ENCODE assay signal across 9 cellular contexts in genomic region chr7:27156508-27156898, GRCh38. TPM values are rescaled to one million over a fixed set of nuclear protein-coding genes. Genes with fewer than 3 reads are reported as not detected.
A peak's percentile ranks its signal among the peaks of the same experiment; 100 is the strongest.
DNase-seq lines count a peak whose midpoint lies in the region; ATAC-seq and TF ChIP-seq lines count a peak whose summit lies in the region.
"Had no signal": no experiment of that assay in that cellular context is flagged by ENCODE, and none has a peak within 500 bp of the region (broad histone marks: within the 10 kb centered on the region; RNA-seq: fewer than 3 reads in every experiment).

Gene HOXA7 (minus strand): TSS chr7:27156675. CDS start chr7:27156545, 130 bp downstream.

- DNase-seq in SK-N-SH = peak; percentile 56
- DNase-seq in NCI-H2227 (lab: John Stamatoyannopoulos, UW; ENCODE audit: unreplicated experiment) = peak; percentile 78
- peak; percentile 90 for DNase-seq in dermis blood vessel endothelial cell
- peak; percentile 59 for DNase-seq in natural killer cell treated with Interleukin-12 subunit alpha and Interleukin-12 subunit beta and Interleukin-15 and Interleukin-18, amount 100 ng/mL, for 72 hours (ENCODE audit: low spot score)
- no peak for DNase-seq in DMS79 (lab: John Stamatoyannopoulos, UW)
- no peak for DNase-seq in activated CD4-positive, CD25-positive, alpha-beta regulatory T cell (lab: John Stamatoyannopoulos, UW)

- H3K4me1 Mint-ChIP-seq in natural killer cell treated with Interleukin-12 subunit alpha and Interleukin-12 subunit beta and Interleukin-15 and Interleukin-18, amount 100 ng/mL, for 72 hours (ENCODE audit: low read depth in 2 of 2) = peaks cover 43 to 53% of the 10 kb centered on the region in 2 donors

- H3K79me2 ChIP-seq in SK-N-SH (ENCODE audit: insufficient read depth) = no peaks in the 10 kb centered on the region

- H3K9me2 ChIP-seq in SK-N-SH = no peaks in the 10 kb centered on the region

- WGBS in SK-N-SH (ENCODE audit: low lambda C conversion rate) = 9% methylated on average over 27 of the region's 33 CpGs

- H3K9me3 Mint-ChIP-seq in natural killer cell treated with Interleukin-12 subunit alpha and Interleukin-12 subunit beta and Interleukin-15 and Interleukin-18, amount 100 ng/mL, for 72 hours = no peaks in the 10 kb centered on the region
- H3K9me3 Mint-ChIP-seq: activated naive CD4-positive, alpha-beta T cell treated with anti-CD3 and anti-CD28 coated beads, Interleukin-2, amount 50 U/mL, for 72 hours had no signal

- POLR2A ChIA-PET in SK-N-SH (lab: Yijun Ruan, JAX) = no interaction called here

- CTCF ChIA-PET in SK-N-SH (lab: Yijun Ruan, JAX) = interaction anchor here (0.7 to 11.7 kb wide), 9 partner anchors 9 to 1263 kb away, joined by 3 to 270 read pairs (median 6); partner anchors contain the start of genes HOXA3, HOXA5 and HOXA6

- H3K4me1 ChIP-seq in SK-N-SH (ENCODE audit: control insufficient read depth in 1 of 2, insufficient read depth in 2 of 2, low read depth in 1 of 2, low read length in 1 of 2) = peaks cover 0 to 8% of the 10 kb centered on the region in 2 experiments; a peak in 1 of 4 replicates

- H3K36me3 ChIP-seq in SK-N-SH (replicated peaks in 1 of 2; ENCODE audit: control insufficient read depth in 1 of 2, insufficient read depth in 2 of 2, low read length in 1 of 2) = no peaks in the 10 kb centered on the region

- no peaks in the 10 kb centered on the region for H3K36me3 Mint-ChIP-seq in natural killer cell treated with Interleukin-12 subunit alpha and Interleukin-12 subunit beta and Interleukin-15 and Interleukin-18, amount 100 ng/mL, for 72 hours

- H3K9ac ChIP-seq in SK-N-SH = no peak within 1 kb of the TSS

- peaks cover 93% of the 10 kb centered on the region for H3K27me3 ChIP-seq in SK-N-SH (ENCODE audit: insufficient read depth)

- H3K4me3 Mint-ChIP-seq in natural killer cell treated with Interleukin-12 subunit alpha and Interleukin-12 subunit beta and Interleukin-15 and Interleukin-18, amount 100 ng/mL, for 72 hours = peak within 1 kb of the TSS; percentile 56

- H2AFZ ChIP-seq in SK-N-SH (ENCODE audit: low read depth) = no peak within 1 kb of the TSS

- TF ChIP-seq CTCF in SK-N-SH (IDR thresholded peaks at IDR 0.05) = no peak

- peaks cover 6% of the 10 kb centered on the region; the same call in 1 of the 2 replicates for H4K20me1 ChIP-seq in SK-N-SH (ENCODE audit: insufficient read depth)

- peaks cover 61 to 70% of the 10 kb centered on the region in 2 donors for H3K27me3 Mint-ChIP-seq in natural killer cell treated with Interleukin-12 subunit alpha and Interleukin-12 subunit beta and Interleukin-15 and Interleukin-18, amount 100 ng/mL, for 72 hours

- peak within 1 kb of the TSS; percentile 0 to 67 for H3K27ac Mint-ChIP-seq in natural killer cell treated with Interleukin-12 subunit alpha and Interleukin-12 subunit beta and Interleukin-15 and Interleukin-18, amount 100 ng/mL, for 72 hours

- peak within 1 kb of the TSS; percentile 32; the same call in 1 of the 2 replicates for H3K4me2 ChIP-seq in SK-N-SH

- ATAC-seq in SK-N-SH treated with all-trans-retinoic acid at 6 μM for 48 hours (no peak), HG03460 (IDR thresholded peaks at IDR 0.05; ENCODE audit: unreplicated experiment) (no peak)
- no peak for ATAC-seq in natural killer cell treated with Interleukin-12 subunit alpha and Interleukin-12 subunit beta and Interleukin-15 and Interleukin-18, amount 100 ng/mL, for 72 hours
- ATAC-seq: activated naive CD4-positive, alpha-beta T cell treated with anti-CD3 and anti-CD28 coated beads, Interleukin-2, amount 50 U/mL, for 72 hours had no signal

- TF ChIP-seq RAD21 in SK-N-SH (IDR thresholded peaks at IDR 0.05; ENCODE audit: low read length) = no peak

- no peak within 1 kb of the TSS for H3K4me3 ChIP-seq in SK-N-SH (ENCODE audit: low read depth in 2 of 2, low read length in 1 of 2)

- TF ChIP-seq EP300 in SK-N-SH (IDR thresholded peaks at IDR 0.05; ENCODE audit: borderline replicate concordance in 1 of 2, low read depth in 1 of 2, low read length in 1 of 2) = no peak

- no peaks in the 10 kb centered on the region for H3K9me3 ChIP-seq in SK-N-SH

- no peaks in the 10 kb centered on the region for H3F3A ChIP-seq in SK-N-SH (replicated peaks; ENCODE audit: insufficient read depth)

- H3K27ac ChIP-seq in SK-N-SH (ENCODE audit: low read depth in 2 of 2, low read length in 1 of 2) = no peak within 1 kb of the TSS

TF ChIP-seq in SK-N-SH, 30 proteins besides CTCF, POLR2A, EP300 and RAD21:
- TF ChIP-seq, protein P1, sequence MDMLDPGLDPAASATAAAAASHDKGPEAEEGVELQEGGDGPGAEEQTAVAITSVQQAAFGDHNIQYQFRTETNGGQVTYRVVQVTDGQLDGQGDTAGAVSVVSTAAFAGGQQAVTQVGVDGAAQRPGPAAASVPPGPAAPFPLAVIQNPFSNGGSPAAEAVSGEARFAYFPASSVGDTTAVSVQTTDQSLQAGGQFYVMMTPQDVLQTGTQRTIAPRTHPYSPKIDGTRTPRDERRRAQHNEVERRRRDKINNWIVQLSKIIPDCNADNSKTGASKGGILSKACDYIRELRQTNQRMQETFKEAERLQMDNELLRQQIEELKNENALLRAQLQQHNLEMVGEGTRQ (IDR thresholded peaks at IDR 0.05; ENCODE audit: borderline replicate concordance, low read depth, low read length) = no peak
- TF ChIP-seq TEAD4 (IDR thresholded peaks at IDR 0.05; ENCODE audit: borderline replicate concordance, insufficient read depth) = no peak
- TF ChIP-seq SMC3 (IDR thresholded peaks at IDR 0.05; ENCODE audit: low read depth, low read length) = no peak
- peak; percentile 95 for TF ChIP-seq EZH2phosphoT487 (IDR thresholded peaks at IDR 0.05; ENCODE audit: borderline replicate concordance, low read depth)
- TF ChIP-seq CHD2 (IDR thresholded peaks at IDR 0.05; ENCODE audit: low read length, partially characterized antibody) = no peak
- no peak for TF ChIP-seq TAF1 (IDR thresholded peaks at IDR 0.05; ENCODE audit: borderline replicate concordance, low read depth, low read length)
- TF ChIP-seq USF1 (IDR thresholded peaks at IDR 0.05; ENCODE audit: borderline replicate concordance, low read depth) = peak; percentile 53; the same call in 1 of the 2 replicates
- no peak for TF ChIP-seq RXRA (IDR thresholded peaks at IDR 0.05; ENCODE audit: borderline replicate concordance, low read depth)
TF ChIP-seq in SK-N-SH: peak in this region for 2.

TF ChIP-seq in SK-N-SH treated with all-trans-retinoic acid at 6 μM for 48 hours, 23 proteins besides CTCF, POLR2A, EP300 and RAD21:
- TF ChIP-seq, protein P2, sequence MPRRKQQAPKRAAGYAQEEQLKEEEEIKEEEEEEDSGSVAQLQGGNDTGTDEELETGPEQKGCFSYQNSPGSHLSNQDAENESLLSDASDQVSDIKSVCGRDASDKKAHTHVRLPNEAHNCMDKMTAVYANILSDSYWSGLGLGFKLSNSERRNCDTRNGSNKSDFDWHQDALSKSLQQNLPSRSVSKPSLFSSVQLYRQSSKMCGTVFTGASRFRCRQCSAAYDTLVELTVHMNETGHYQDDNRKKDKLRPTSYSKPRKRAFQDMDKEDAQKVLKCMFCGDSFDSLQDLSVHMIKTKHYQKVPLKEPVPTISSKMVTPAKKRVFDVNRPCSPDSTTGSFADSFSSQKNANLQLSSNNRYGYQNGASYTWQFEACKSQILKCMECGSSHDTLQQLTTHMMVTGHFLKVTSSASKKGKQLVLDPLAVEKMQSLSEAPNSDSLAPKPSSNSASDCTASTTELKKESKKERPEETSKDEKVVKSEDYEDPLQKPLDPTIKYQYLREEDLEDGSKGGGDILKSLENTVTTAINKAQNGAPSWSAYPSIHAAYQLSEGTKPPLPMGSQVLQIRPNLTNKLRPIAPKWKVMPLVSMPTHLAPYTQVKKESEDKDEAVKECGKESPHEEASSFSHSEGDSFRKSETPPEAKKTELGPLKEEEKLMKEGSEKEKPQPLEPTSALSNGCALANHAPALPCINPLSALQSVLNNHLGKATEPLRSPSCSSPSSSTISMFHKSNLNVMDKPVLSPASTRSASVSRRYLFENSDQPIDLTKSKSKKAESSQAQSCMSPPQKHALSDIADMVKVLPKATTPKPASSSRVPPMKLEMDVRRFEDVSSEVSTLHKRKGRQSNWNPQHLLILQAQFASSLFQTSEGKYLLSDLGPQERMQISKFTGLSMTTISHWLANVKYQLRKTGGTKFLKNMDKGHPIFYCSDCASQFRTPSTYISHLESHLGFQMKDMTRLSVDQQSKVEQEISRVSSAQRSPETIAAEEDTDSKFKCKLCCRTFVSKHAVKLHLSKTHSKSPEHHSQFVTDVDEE (CRISPR knock-in tag; IDR thresholded peaks at IDR 0.05) = no peak
- no peak for TF ChIP-seq ESRRG (CRISPR knock-in tag; IDR thresholded peaks at IDR 0.05)
- no peak for TF ChIP-seq BACH2 (CRISPR knock-in tag; IDR thresholded peaks at IDR 0.05; ENCODE audit: borderline replicate concordance)
- no peak for TF ChIP-seq GLIS3 (CRISPR knock-in tag; IDR thresholded peaks at IDR 0.05)
- no peak for TF ChIP-seq ZFP30 (CRISPR knock-in tag; IDR thresholded peaks at IDR 0.05)
TF ChIP-seq in SK-N-SH treated with all-trans-retinoic acid at 6 μM for 48 hours: peak in this region for 0.

RNA-seq across cellular contexts. Expression of gene HOXA7, which starts in this region (rescaled TPM):
- polyA plus RNA-seq in SK-N-SH (2012; rRNA removed) = not detected in 2 replicates
- polyA plus RNA-seq in SK-N-SH (2012; cell fraction: cytosol; rRNA removed) = not detected in 2 replicates
- polyA plus RNA-seq in SK-N-SH (2012; cell fraction: nucleus; rRNA removed) = not detected in 2 replicates
- total RNA-seq in dermis blood vessel endothelial cell = 1.4 and 2.9 TPM in 2 replicates
- under 1 TPM in 1 of 2 donors, not detected in 1; 0.20 TPM for total RNA-seq in natural killer cell treated with Interleukin-12 subunit alpha and Interleukin-12 subunit beta and Interleukin-15 and Interleukin-18, amount 100 ng/mL, for 72 hours
- total RNA-seq: activated naive CD4-positive, alpha-beta T cell treated with anti-CD3 and anti-CD28 coated beads, Interleukin-2, amount 50 U/mL, for 72 hours had no signal

Comparison
In these comparisons a context has a peak if more than half of its experiments do, and no peak if none do; other contexts are left out.
1. Peak in DNase-seq and H3K4me2 ChIP-seq in SK-N-SH; RNA of the gene not detected or under 1 TPM.
2. Peak in DNase-seq in natural killer cell treated with Interleukin-12 subunit alpha and Interleukin-12 subunit beta and Interleukin-15 and Interleukin-18, amount 100 ng/mL, for 72 hours; RNA of the gene not detected or under 1 TPM.
3. DNase-seq: peak in NCI-H2227 (single experiment) and dermis blood vessel endothelial cell (single experiment); none in DMS79 (single experiment) and activated CD4-positive, CD25-positive, alpha-beta regulatory T cell (0 of 4).